19 cellular contexts compared by ENCODE assay signal in the genomic region with DNA sequence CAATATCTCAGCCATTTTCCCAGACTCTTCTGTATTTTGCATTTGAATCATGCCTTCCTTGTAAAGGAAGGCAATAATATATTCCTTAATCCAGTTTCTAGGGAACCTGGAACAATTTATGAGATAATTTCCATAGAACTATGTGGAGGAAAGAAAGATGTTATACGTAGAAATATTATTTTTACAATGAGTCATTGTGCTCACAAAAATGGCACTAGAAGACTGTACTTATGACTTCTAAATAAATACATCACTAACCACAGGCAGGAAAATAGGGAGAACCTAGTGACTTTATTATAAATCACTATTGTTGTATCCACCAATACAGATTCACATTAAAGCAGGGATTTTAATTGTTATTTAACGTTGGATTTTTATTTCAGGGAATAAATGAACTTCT.
"Had no signal": no experiment of that assay in that cellular context is flagged by ENCODE, and none has a peak within 500 bp of the region (broad histone marks: within the 10 kb centered on the region; RNA-seq: fewer than 3 reads in every experiment).

No MANE protein-coding gene starts in this region.

- H3K4me3 ChIP-seq: adrenal gland, body of pancreas, dorsolateral prefrontal cortex, testis, upper lobe of right lung had no signal

- DNase-seq: activated CD4-positive, alpha-beta memory T cell treated with anti-CD3 and anti-CD28 coated beads for 36 hours; activated CD4-positive, alpha-beta T cell treated with anti-CD3 and anti-CD28 coated beads for 36 hours; activated CD8-positive, alpha-beta memory T cell treated with anti-CD3 and anti-CD28 coated beads, Interleukin-2, amount 10 ng/mL, durations not matched to agents 7 days and 5 days; activated naive CD4-positive, alpha-beta T cell treated with anti-CD3 and anti-CD28 coated beads, Interleukin-2, amount 10 ng/mL, durations not matched to agents 7 days and 5 days; activated T-cell treated with anti-CD3 and anti-CD28 coated beads, Interleukin-2, amount 50 U/mL, for 1 hour; adrenal gland; body of pancreas; dorsolateral prefrontal cortex; endodermal cell; erythroblast; glutamatergic neuron; immature natural killer cell; mesendoderm; natural killer cell; small intestine; stimulated activated naive CD8-positive, alpha-beta T cell treated with anti-CD3 and anti-CD28 coated beads, Interleukin-15, amount 100 ng/mL, for 72 hours; T-helper 2 cell; testis; upper lobe of right lung had no signal

- ATAC-seq: activated CD4-positive, alpha-beta T cell treated with anti-CD3 and anti-CD28 coated beads for 36 hours; activated CD8-positive, alpha-beta memory T cell treated with anti-CD3 and anti-CD28 coated beads, Interleukin-2, amount 10 ng/mL, durations not matched to agents 7 days and 5 days; body of pancreas; natural killer cell; stimulated activated naive CD8-positive, alpha-beta T cell treated with anti-CD3 and anti-CD28 coated beads, Interleukin-15, amount 100 ng/mL, for 72 hours; upper lobe of right lung had no signal
